Comparison of ENCODE assay signal across 26 cellular contexts in genomic region chr10:132462463-132463332, GRCh38.
DNase-seq lines count a peak whose midpoint lies in the region; ATAC-seq and TF ChIP-seq lines count a peak whose summit lies in the region.
"Had no signal": no experiment of that assay in that cellular context is flagged by ENCODE, and none has a peak within 500 bp of the region (broad histone marks: within the 10 kb centered on the region; RNA-seq: fewer than 3 reads in every experiment).

No MANE protein-coding gene starts in this region.

- intact Hi-C loops in esophagus squamous epithelium (cut with DNase I) (no loop called here), lower lobe of right lung (cut with DNase I) (loop anchor here (5.0 kb wide), 1 partner anchor 175 kb away; no protein-coding TSS in a partner anchor)

- no peak for ATAC-seq in lower lobe of right lung
- ATAC-seq: activated CD8-positive, alpha-beta T cell treated with anti-CD3 and anti-CD28 coated beads for 36 hours; naive thymus-derived CD8-positive, alpha-beta T cell had no signal

- H3K9me3 ChIP-seq in Peyer's patch (no peaks in the 10 kb centered on the region), esophagus squamous epithelium (no peaks in the 10 kb centered on the region), lower lobe of right lung (no peaks in the 10 kb centered on the region), stomach smooth muscle (ENCODE audit: control insufficient read depth in 2 of 2, low read length in 2 of 2) (no peaks in the 10 kb centered on the region)
- H3K9me3 ChIP-seq: HAP-1 had no signal

- H3K4me3 ChIP-seq in Peyer's patch, result peak overlapping the region in 2 of 4 donors; percentile 36 to 42
- H3K4me3 ChIP-seq in esophagus squamous epithelium, result peak overlapping the region in 1 of 4 donors; percentile 9
- H3K4me3 ChIP-seq in lower lobe of right lung, result no peak overlapping the region
- no peak overlapping the region for H3K4me3 ChIP-seq in stomach smooth muscle (ENCODE audit: low read length in 2 of 2)
- H3K4me3 ChIP-seq: dorsolateral prefrontal cortex, HAP-1, K562, skin epidermis had no signal

- WGBS in esophagus squamous epithelium, 2 donors, result 89% methylated on average over 5 to 9 of the region's 35 CpGs

- TF ChIP-seq CTCF in Peyer's patch (IDR thresholded peaks at IDR 0.05), result no peak
- TF ChIP-seq CTCF in esophagus squamous epithelium (IDR thresholded peaks at IDR 0.05), result no peak
- no peak for TF ChIP-seq CTCF in lower lobe of right lung (IDR thresholded peaks at IDR 0.05)

- peak in 2 of 3 donors; percentile 41 to 48 for DNase-seq in Peyer's patch
- DNase-seq in esophagus squamous epithelium (lab: John Stamatoyannopoulos, UW), result no peak
- peak; percentile 46 for DNase-seq in lower lobe of right lung
- DNase-seq in CD1c-positive myeloid dendritic cell (ENCODE audit: extremely low spot score), result no peak
- DNase-seq in NCI-H524 treated with DMSO at 0.1 percent for 48 hours (lab: John Stamatoyannopoulos, UW), result no peak
- DNase-seq in GM19240 (ENCODE audit: insufficient read length, low spot score), result no peak
- DNase-seq in SKM-1 treated with dmso at 0.1 percent for 144 hours (lab: John Stamatoyannopoulos, UW; ENCODE audit: unreplicated experiment), result no peak
- DNase-seq: activated CD8-positive, alpha-beta T cell treated with anti-CD3 and anti-CD28 coated beads for 36 hours; activated naive CD4-positive, alpha-beta T cell; amniotic stem cell; foreskin melanocyte; GDM1; mesendoderm; MM.1S; NCI-H1436 treated with DMSO at 0.1 percent for 48 hours; NCI-H2171; NCI-H69; stimulated activated naive CD4-positive, alpha-beta T cell; T1000 had no signal

- H3K27ac ChIP-seq in Peyer's patch, result peak overlapping the region in 3 of 4 donors; percentile 84 to 99 (median 95)
- H3K27ac ChIP-seq in esophagus squamous epithelium, result peak overlapping the region in 3 of 4 donors; percentile 88 to 99 (median 93)
- H3K27ac ChIP-seq in lower lobe of right lung, result no peak overlapping the region
- H3K27ac ChIP-seq in stomach smooth muscle (ENCODE audit: low read length), result peak overlapping the region; percentile 99
- H3K27ac ChIP-seq: parathyroid adenoma had no signal

- H3K9ac ChIP-seq in stomach smooth muscle (ENCODE audit: low read length in 2 of 2), result no peak overlapping the region
- H3K9ac ChIP-seq: parathyroid adenoma had no signal

- H3K4me1 ChIP-seq in Peyer's patch (peaks cover 8 to 87% (median 17%) of the 10 kb centered on the region in 4 donors), esophagus squamous epithelium (peaks cover 33 to 94% (median 52%) of the 10 kb centered on the region in 3 donors), lower lobe of right lung (peaks cover 29% of the 10 kb centered on the region), stomach smooth muscle (ENCODE audit: control insufficient read depth, insufficient read depth, low read length) (peaks cover 58% of the 10 kb centered on the region)
- H3K4me1 ChIP-seq: HAP-1, parathyroid adenoma had no signal

- H3K36me3 ChIP-seq in Peyer's patch (no peaks in the 10 kb centered on the region), esophagus squamous epithelium (no peaks in the 10 kb centered on the region), lower lobe of right lung (no peaks in the 10 kb centered on the region), stomach smooth muscle (ENCODE audit: control insufficient read depth in 2 of 2, insufficient read depth in 2 of 2, low read length in 2 of 2) (no peaks in the 10 kb centered on the region)
- H3K36me3 ChIP-seq: HAP-1 had no signal

- TF ChIP-seq POLR2A in Peyer's patch (IDR thresholded peaks at IDR 0.05) (no peak), esophagus squamous epithelium (IDR thresholded peaks at IDR 0.05) (no peak)

- no peaks in the 10 kb centered on the region for H3K27me3 ChIP-seq in Peyer's patch
- H3K27me3 ChIP-seq in esophagus squamous epithelium, result peaks cover 0 to 5% (median 0%) of the 10 kb centered on the region in 4 donors
- peaks cover 7% of the 10 kb centered on the region for H3K27me3 ChIP-seq in lower lobe of right lung (ENCODE audit: low read depth)
- H3K27me3 ChIP-seq in stomach smooth muscle (ENCODE audit: control insufficient read depth in 1 of 2, insufficient read depth in 2 of 2, low read length in 2 of 2), result no peaks in the 10 kb centered on the region
- H3K27me3 ChIP-seq: dorsolateral prefrontal cortex had no signal

Comparison
In these comparisons a context has a peak if more than half of its experiments do, and no peak if none do; other contexts are left out.
1. DNase-seq: peak in Peyer's patch (2 of 3) and lower lobe of right lung (single experiment); none in esophagus squamous epithelium (single experiment), CD1c-positive myeloid dendritic cell (single experiment), NCI-H524 treated with DMSO at 0.1 percent for 48 hours (single experiment), GM19240 (single experiment) and SKM-1 treated with dmso at 0.1 percent for 144 hours (single experiment).